ENCODE assay signal across 8 cellular contexts in the genomic region with DNA sequence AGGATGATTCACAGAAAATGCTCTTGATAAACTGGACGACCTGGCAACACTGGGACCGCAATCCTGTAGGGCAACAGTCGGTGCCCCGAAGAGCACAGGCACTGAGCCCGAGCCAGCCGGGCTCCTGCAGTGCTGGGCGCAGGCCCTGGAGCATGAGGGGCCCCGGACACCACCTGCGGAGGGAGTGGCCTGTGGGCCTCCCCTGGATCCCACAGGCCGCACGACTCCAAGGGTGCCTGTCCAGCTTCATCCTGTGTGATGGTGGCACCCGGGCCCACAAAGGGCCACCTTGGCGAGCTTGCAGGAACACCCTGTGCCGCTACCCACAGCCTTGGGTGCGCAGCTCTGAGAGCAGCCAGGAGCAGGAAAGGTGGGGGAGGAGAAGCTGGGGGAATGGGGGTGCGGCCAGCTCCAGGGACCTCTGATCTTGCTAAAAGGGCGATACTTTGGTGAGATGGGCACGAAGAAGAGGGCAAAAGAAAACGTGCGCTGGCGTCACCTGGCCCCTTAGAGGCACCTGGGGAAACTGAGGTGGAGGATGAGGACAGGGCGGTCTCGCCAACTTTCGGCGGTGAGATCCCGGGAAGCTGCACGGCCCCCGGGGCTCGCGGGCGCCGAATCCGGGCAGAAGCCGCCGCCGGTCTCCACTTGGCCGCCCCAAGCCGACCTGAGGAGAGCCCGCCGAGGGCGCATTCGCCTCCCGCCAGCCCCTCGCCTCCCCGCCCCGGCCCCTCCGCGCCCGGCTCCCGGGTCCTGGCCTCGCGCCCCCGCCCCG. TPM values are rescaled to one million over a fixed set of nuclear protein-coding genes. Genes with fewer than 3 reads are reported as not detected.
DNase-seq lines count a peak whose midpoint lies in the region; ATAC-seq, FAIRE-seq and TF ChIP-seq lines count a peak whose summit lies in the region.

No MANE protein-coding gene starts in this region.

- no peaks in the 10 kb centered on the region for H3K27me3 ChIP-seq in HAP-1 (ENCODE audit: low read depth)
- H3K27me3 ChIP-seq in PC-3 (ENCODE audit: low read length), result no peaks in the 10 kb centered on the region
- H3K27me3 ChIP-seq in iPS-20b (ENCODE audit: insufficient read depth, low read length), result peaks cover 15% of the 10 kb centered on the region; the same call in 1 of the 2 replicates
- no peaks in the 10 kb centered on the region for H3K27me3 ChIP-seq in small intestine (ENCODE audit: control insufficient read depth in 2 of 2, insufficient read depth in 2 of 2, low read length in 2 of 2)

- WGBS in small intestine, 3 donors, result 5 to 13% (median 10%) methylated on average over 40 to 54 of the region's 54 CpGs

- no peak for FAIRE-seq in small intestine (lab: Jason Lieb, UNC)

- H3K4me3 ChIP-seq in HAP-1 (peak overlapping the region; percentile 58), PC-3 (ENCODE audit: low read length) (peak overlapping the region; percentile 87), astrocyte of the cerebellum (ENCODE audit: low read depth, low read length) (peak overlapping the region; percentile 65), iPS-20b (ENCODE audit: low read length) (peak overlapping the region; percentile 75), small intestine (ENCODE audit: low read depth in 1 of 2, low read length in 2 of 2) (peak overlapping the region; percentile 88 to 92)

- peaks cover 29% of the 10 kb centered on the region for H3K79me2 ChIP-seq in PC-3 (ENCODE audit: low read length)

- peak overlapping the region; percentile 60; the same call in 1 of the 2 replicates for H2AFZ ChIP-seq in PC-3 (ENCODE audit: low read length)

- POLR2A ChIA-PET in PC-3 (lab: Charles Lee; ENCODE audit: unreplicated experiment), result interaction anchor here (0.7 kb wide), 1 partner anchor 91 kb away, joined by 4 read pairs; no protein-coding TSS in a partner anchor

- no peaks in the 10 kb centered on the region for H3K9me2 ChIP-seq in PC-3 (replicated peaks; ENCODE audit: low read length)

- no TSS peak for BruUV-seq in PC-3 (replicated peaks; lab: Mats Ljungman, UMichigan)

- DNase-seq in COLO668 (lab: John Stamatoyannopoulos, UW; ENCODE audit: unreplicated experiment) (peak; percentile 28), HAP-1 (ENCODE audit: low spot score in 2 of 2) (peak in 1 of 2 experiments; percentile 45), PC-3 (peak; percentile 7), astrocyte of the cerebellum (ENCODE audit: low read depth) (no peak), small intestine (peak; percentile 57), NCI-H2029 (lab: John Stamatoyannopoulos, UW) (no peak)

- CTCF ChIA-PET in PC-3 (lab: Charles Lee), result no interaction called here

- H3K27ac ChIP-seq in PC-3 (ENCODE audit: low read length) (no peak overlapping the region), iPS-20b (ENCODE audit: low read length) (no peak overlapping the region), small intestine (ENCODE audit: low read depth in 1 of 2, low read length in 1 of 2) (peak overlapping the region in 1 of 2 donors; percentile 49)

- peaks cover 4% of the 10 kb centered on the region; the same call in 1 of the 2 replicates for H4K20me1 ChIP-seq in PC-3 (ENCODE audit: low read length)

- ATAC-seq in PC-3 (peak; percentile 43), HG02884 (IDR thresholded peaks at IDR 0.05; ENCODE audit: unreplicated experiment) (no peak)

- peaks cover 31% of the 10 kb centered on the region for H3K36me3 ChIP-seq in HAP-1 (replicated peaks)
- H3K36me3 ChIP-seq in PC-3 (ENCODE audit: low read depth, low read length), result no peaks in the 10 kb centered on the region; the same call in none of the 2 replicates
- H3K36me3 ChIP-seq in iPS-20b (ENCODE audit: insufficient read depth, low read depth, low read length), result peaks cover 15% of the 10 kb centered on the region
- peaks cover 0 to 4% of the 10 kb centered on the region in 2 donors for H3K36me3 ChIP-seq in small intestine (ENCODE audit: control insufficient read depth in 2 of 2, insufficient read depth in 2 of 2, low read length in 2 of 2)

- peak overlapping the region; percentile 96 for H3K4me2 ChIP-seq in PC-3 (ENCODE audit: low read length)

- no peaks in the 10 kb centered on the region for H3F3A ChIP-seq in PC-3 (ENCODE audit: low read length, unreplicated experiment)

- intact Hi-C loops in PC-3 (cut with micrococcal nuclease), result loop anchor here (2.0 to 5.0 kb wide), 2 partner anchors 162 to 185 kb away; no protein-coding TSS in a partner anchor

- H3K9me3 ChIP-seq in HAP-1 (no peaks in the 10 kb centered on the region), PC-3 (ENCODE audit: low read length) (no peaks in the 10 kb centered on the region), iPS-20b (ENCODE audit: insufficient read depth, low read depth, low read length) (no peaks in the 10 kb centered on the region), small intestine (ENCODE audit: control insufficient read depth, low read depth) (no peaks in the 10 kb centered on the region)

- peaks cover 5% of the 10 kb centered on the region; the same call in 1 of the 2 replicates for H3K4me1 ChIP-seq in HAP-1
- H3K4me1 ChIP-seq in PC-3 (ENCODE audit: insufficient read depth, low read length), result peaks cover 13% of the 10 kb centered on the region
- H3K4me1 ChIP-seq in iPS-20b (ENCODE audit: insufficient read depth, low read length), result peaks cover 5% of the 10 kb centered on the region; the same call in 1 of the 2 replicates
- H3K4me1 ChIP-seq in small intestine (ENCODE audit: control insufficient read depth in 2 of 2, insufficient read depth in 1 of 2, low read depth in 1 of 2, low read length in 1 of 2), result no peaks in the 10 kb centered on the region

- TF ChIP-seq CTCF in PC-3 (conservative IDR thresholded peaks at IDR 0.05; ENCODE audit: low read depth, low read length), result no peak
- no peak for TF ChIP-seq CTCF in astrocyte of the cerebellum (IDR thresholded peaks at IDR 0.05; ENCODE audit: low read depth, low read length, missing control alignments)

- peak overlapping the region; percentile 62 for H3K9ac ChIP-seq in PC-3 (ENCODE audit: low read length)
- H3K9ac ChIP-seq in iPS-20b (ENCODE audit: low read depth, low read length), result peak overlapping the region; percentile 48; the same call in 1 of the 2 replicates

- in situ Hi-C loops in HAP-1 (cut with MboI; ENCODE audit: low sequenced_read_pairs), result no loop called here
- in situ Hi-C loops in astrocyte of the cerebellum (cut with HindIII; ENCODE audit: low sequenced_read_pairs), result no loop called here

RNA-seq across cellular contexts. Expression of gene TBC1D9B, which starts 0.7 kb away (rescaled TPM):
- total RNA-seq in PC-3 (2014; rRNA removed), result 44.9 and 67.7 TPM in 2 replicates
- polyA plus RNA-seq in small intestine, result 10 to 100 TPM; 32.4 to 59.0 (median 50.5) TPM

RNA-seq across cellular contexts. Expression of gene MRNIP, which starts 48.4 kb away (rescaled TPM):
- 20.2 and 26.1 TPM in 2 replicates for total RNA-seq in PC-3 (2014; rRNA removed)
- 10 to 100 TPM; 11.3 to 29.7 (median 11.7) TPM for polyA plus RNA-seq in small intestine

Comparison
In these comparisons a context has a peak if more than half of its experiments do, and no peak if none do; other contexts are left out.
1. DNase-seq: peak in COLO668 (single experiment), PC-3 (single experiment) and small intestine (single experiment); none in astrocyte of the cerebellum (single experiment) and NCI-H2029 (single experiment).
2. Peak in every context shown above with its lines, with median percentiles within 50 percentile points of each other: H3K4me3 ChIP-seq.